ENCODE assay signal across 8 cellular contexts in genomic region chr3:132034486-132035464, GRCh38. TPM values are rescaled to one million over a fixed set of nuclear protein-coding genes. Genes with fewer than 3 reads are reported as not detected.
DNase-seq lines count a peak whose midpoint lies in the region; ATAC-seq and TF ChIP-seq lines count a peak whose summit lies in the region.

Gene CPNE4, minus strand, starts transcription at chr3:132035014.

- H4K20me1 ChIP-seq in neural progenitor cell (ENCODE audit: low read depth) = no peaks in the 10 kb centered on the region

- H3K9me3 ChIP-seq in Peyer's patch (no peaks in the 10 kb centered on the region), neural progenitor cell (ENCODE audit: low read depth) (no peaks in the 10 kb centered on the region), testis (no peaks in the 10 kb centered on the region)

- WGBS in testis, 2 donors = 3 to 5% methylated on average over 33 to 49 of the region's 49 CpGs

- TF ChIP-seq CTCF in Peyer's patch (IDR thresholded peaks at IDR 0.05) = peak in 4 of 6 experiments; percentile 8 to 39 (median 33)
- TF ChIP-seq CTCF in foreskin keratinocyte (conservative IDR thresholded peaks at IDR 0.05) = peak; percentile 95
- TF ChIP-seq CTCF in neural progenitor cell (IDR thresholded peaks at IDR 0.05) = peak; percentile 87
- peak; percentile 52 to 77 (median 72) for TF ChIP-seq CTCF in testis (IDR thresholded peaks at IDR 0.05)

- no peaks in the 10 kb centered on the region for H3K79me2 ChIP-seq in neural progenitor cell (ENCODE audit: low read depth)

- peak within 1 kb of the TSS; percentile 66 for H2AFZ ChIP-seq in neural progenitor cell (replicated peaks)

- H3K4me1 ChIP-seq in Peyer's patch (no peaks in the 10 kb centered on the region), foreskin keratinocyte (no peaks in the 10 kb centered on the region), neural progenitor cell (peaks cover 5% of the 10 kb centered on the region), testis (peaks cover 5% of the 10 kb centered on the region)

- H3K4me2 ChIP-seq in neural progenitor cell = peak within 1 kb of the TSS; percentile 91

- peak; percentile 83 for ATAC-seq in GM21786 (IDR thresholded peaks at IDR 0.05; ENCODE audit: unreplicated experiment)
- ATAC-seq in foreskin keratinocyte = peak; percentile 97

- H3K4me3 Mint-ChIP-seq in neural progenitor cell = peak within 1 kb of the TSS; percentile 91

- H3K36me3 Mint-ChIP-seq in neural progenitor cell = no peaks in the 10 kb centered on the region

- no peaks in the 10 kb centered on the region for H3F3A ChIP-seq in neural progenitor cell (ENCODE audit: low read depth)

- DNase-seq in DMS 273 (lab: John Stamatoyannopoulos, UW; ENCODE audit: unreplicated experiment) (peak; percentile 96), LoVo (ENCODE audit: low spot score) (peak; percentile 48), Peyer's patch (peak in 2 of 3 donors; percentile 57 to 76), foreskin keratinocyte (peak; percentile 15 to 45), neural progenitor cell (ENCODE audit: low spot score) (peak; percentile 95), testis (peak; percentile 92)
- DNase-seq in activated T-helper 9 cell treated with anti-CD3 and anti-CD28 coated beads, Interleukin-2, amount 50 U/mL, for 16 hours (ENCODE audit: low read depth) = peak; percentile 14

- H3K27me3 Mint-ChIP-seq in neural progenitor cell (ENCODE audit: insufficient read depth, low read depth) = peaks cover 21% of the 10 kb centered on the region

- H3K9ac ChIP-seq in neural progenitor cell = no peak within 1 kb of the TSS

- H3K27ac Mint-ChIP-seq in neural progenitor cell = no peak within 1 kb of the TSS

- H3K4me1 Mint-ChIP-seq in neural progenitor cell = peaks cover 30% of the 10 kb centered on the region

- H3K27me3 ChIP-seq in Peyer's patch (no peaks in the 10 kb centered on the region), foreskin keratinocyte (peaks cover 47% of the 10 kb centered on the region), neural progenitor cell (peaks cover 75% of the 10 kb centered on the region), testis (no peaks in the 10 kb centered on the region)

- intact Hi-C loops in testis (cut with DNase I; ENCODE audit: low total_unique reads) = no loop called here

- no peaks in the 10 kb centered on the region for H3K9me3 Mint-ChIP-seq in neural progenitor cell

- H3K36me3 ChIP-seq in Peyer's patch (no peaks in the 10 kb centered on the region), neural progenitor cell (no peaks in the 10 kb centered on the region), testis (ENCODE audit: low read depth, missing control alignments) (no peaks in the 10 kb centered on the region)

- no peak within 1 kb of the TSS for H3K4me3 ChIP-seq in Peyer's patch
- H3K4me3 ChIP-seq in neural progenitor cell = peak within 1 kb of the TSS; percentile 48
- H3K4me3 ChIP-seq in testis = peak within 1 kb of the TSS in 1 of 2 donors; percentile 40

- no peak for TF ChIP-seq POLR2A in Peyer's patch (IDR thresholded peaks at IDR 0.05)
- TF ChIP-seq POLR2A in testis (IDR thresholded peaks at IDR 0.05) = no peak

- no peak within 1 kb of the TSS for H3K27ac ChIP-seq in Peyer's patch
- H3K27ac ChIP-seq in foreskin keratinocyte = no peak within 1 kb of the TSS
- no peak within 1 kb of the TSS for H3K27ac ChIP-seq in neural progenitor cell
- no peak within 1 kb of the TSS for H3K27ac ChIP-seq in testis

RNA-seq across cellular contexts. Expression of gene CPNE4, which starts in this region (rescaled TPM):
- 1 to 10 TPM in 1 of 4 donors, under 1 TPM in 1, not detected in 2; 0.53 to 2.1 TPM for total RNA-seq in Peyer's patch
- not detected in 2 replicates for total RNA-seq in foreskin keratinocyte
- polyA plus RNA-seq in foreskin keratinocyte = not detected in 2 replicates
- total RNA-seq in neural progenitor cell (ENCODE audit: low replicate concordance) = 0.09 TPM in 1 of 2 replicates, not detected in the other
- total RNA-seq in testis = 1 to 10 TPM; 4.5 to 8.4 TPM
- 2.4 TPM for polyA plus RNA-seq in testis (ENCODE audit: insufficient read depth, low read depth, low replicate concordance)

Comparison
In these comparisons a context has a peak if more than half of its experiments do, and no peak if none do; other contexts are left out.
1. Peak in DNase-seq and ATAC-seq in foreskin keratinocyte; RNA of the gene not detected or under 1 TPM.
2. Peak in DNase-seq, H3K4me3 ChIP-seq and H3K4me2 ChIP-seq in neural progenitor cell; RNA of the gene not detected or under 1 TPM.
3. DNase-seq: peak in every context shown above with its lines; median percentile 96 in DMS 273; 95 in neural progenitor cell; 92 in testis; 66 in Peyer's patch; 48 in LoVo; 30 in foreskin keratinocyte; 14 in activated T-helper 9 cell treated with anti-CD3 and anti-CD28 coated beads, Interleukin-2, amount 50 U/mL, for 16 hours.
4. CTCF ChIP-seq: peak in every context shown above with its lines; median percentile 95 in foreskin keratinocyte; 87 in neural progenitor cell; 72 in testis; 33 in Peyer's patch.